1 cellular context compared by ENCODE assay signal in the genomic region with DNA sequence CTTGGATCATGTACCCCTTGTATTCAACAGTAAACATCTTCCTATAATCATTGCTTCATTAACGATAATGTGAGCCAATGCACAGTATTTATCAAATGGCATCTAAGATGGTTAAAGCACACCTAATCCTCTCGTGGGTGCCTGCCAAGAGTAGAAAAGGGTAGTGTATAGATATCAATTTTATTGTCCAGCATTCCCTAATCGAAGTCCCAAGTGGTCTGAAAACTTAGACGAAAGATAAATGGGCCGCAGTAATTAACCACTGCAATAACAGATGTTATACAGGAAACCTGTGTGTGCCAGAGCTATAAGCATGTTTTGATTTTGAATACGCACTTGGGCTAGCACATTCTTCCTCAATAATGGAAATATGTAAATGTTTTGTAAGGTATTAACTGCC.
TF ChIP-seq lines count a peak whose summit lies in the region.

No MANE protein-coding gene starts in this region.

TF ChIP-seq in HCT116, 20 proteins besides CTCF, POLR2A, EP300 and RAD21 (continued from another document):
- TF ChIP-seq SIN3A (IDR thresholded peaks at IDR 0.05; ENCODE audit: low read depth) (no peak), TCF7L2 (IDR thresholded peaks at IDR 0.05; ENCODE audit: borderline replicate concordance, extremely low read depth, insufficient read depth, insufficient read length) (no peak), SP1 (IDR thresholded peaks at IDR 0.05; ENCODE audit: low read depth) (no peak), ELF1 (IDR thresholded peaks at IDR 0.05; ENCODE audit: borderline replicate concordance, low read depth) (no peak), EZH2phosphoT487 (IDR thresholded peaks at IDR 0.05; ENCODE audit: borderline replicate concordance) (no peak), FOSL1 (IDR thresholded peaks at IDR 0.05; ENCODE audit: low read depth) (no peak), ZNF274 (IDR thresholded peaks at IDR 0.05; ENCODE audit: low read depth, low read length) (no peak), JUND (IDR thresholded peaks at IDR 0.05) (no peak)
- TF ChIP-seq, protein P1, sequence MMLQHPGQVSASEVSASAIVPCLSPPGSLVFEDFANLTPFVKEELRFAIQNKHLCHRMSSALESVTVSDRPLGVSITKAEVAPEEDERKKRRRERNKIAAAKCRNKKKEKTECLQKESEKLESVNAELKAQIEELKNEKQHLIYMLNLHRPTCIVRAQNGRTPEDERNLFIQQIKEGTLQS (IDR thresholded peaks at IDR 0.05), result no peak
